25 cellular contexts compared by ENCODE assay signal in genomic region chr7:12661581-12661980, GRCh38.
"Had no signal": no experiment of that assay in that cellular context is flagged by ENCODE, and none has a peak within 500 bp of the region (broad histone marks: within the 10 kb centered on the region; RNA-seq: fewer than 3 reads in every experiment).

No MANE protein-coding gene starts in this region.

- H3K4me3 ChIP-seq: body of pancreas, MG63, SK-N-MC had no signal

- H3K27ac ChIP-seq: body of pancreas, SK-N-MC had no signal

- DNase-seq: activated CD4-positive, alpha-beta T cell treated with anti-CD3 and anti-CD28 coated beads for 4 hours; activated CD8-positive, alpha-beta memory T cell treated with anti-CD3 and anti-CD28 coated beads, Interleukin-2, amount 50 U/mL, for 4 hours; activated CD8-positive, alpha-beta T cell treated with anti-CD3 and anti-CD28 coated beads for 36 hours; activated gamma-delta T cell treated with Interleukin-2 at 50 U/mL for 16 hours; activated naive CD4-positive, alpha-beta T cell treated with anti-CD3 and anti-CD28 coated beads, Interleukin-2, amount 10 ng/mL, durations not matched to agents 7 days and 5 days; activated naive CD8-positive, alpha-beta T cell treated with anti-CD3 and anti-CD28 coated beads for 36 hours; activated T-cell treated with anti-CD3 and anti-CD28 coated beads, Interleukin-2, amount 50 U/mL, for 72 hours; anterior cingulate cortex; body of pancreas; MG63; MV-4-11; NCI-H1092 treated with DMSO at 0.1 percent for 48 hours; NCI-H1417 treated with DMSO at 0.1 percent for 48 hours; NCI-H1694; NCI-H2029; NCI-H510A treated with DMSO at 0.1 percent for 48 hours; NCI-H69; NK-92 treated with Interleukin-12 subunit alpha and Interleukin-12 subunit beta, amount 100 ng/mL, for 24 hours; OCI-M1; SHP77 treated with DMSO at 0.1 percent for 48 hours had no signal

- H3K4me1 ChIP-seq: body of pancreas had no signal

- H3K27me3 ChIP-seq: body of pancreas, MG63 had no signal

- H3K4me3 Mint-ChIP-seq: activated CD8-positive, alpha-beta T cell treated with anti-CD3 and anti-CD28 coated beads for 36 hours; activated naive CD4-positive, alpha-beta T cell treated with anti-CD3 and anti-CD28 coated beads, Interleukin-2, amount 10 ng/mL, durations not matched to agents 7 days and 5 days; activated naive CD8-positive, alpha-beta T cell treated with anti-CD3 and anti-CD28 coated beads for 36 hours; activated T-cell treated with anti-CD3 and anti-CD28 coated beads, Interleukin-2, amount 50 U/mL, for 72 hours; central memory CD8-positive, alpha-beta T cell; T-helper 1 cell treated with Interleukin-12 subunit alpha and Interleukin-12 subunit beta and Interleukin-4 antibody, amounts not matched to agents 30 μg/mL and 1 μg/mL, for 36 hours had no signal

- H3K27ac Mint-ChIP-seq: activated CD8-positive, alpha-beta T cell treated with anti-CD3 and anti-CD28 coated beads for 36 hours; activated naive CD4-positive, alpha-beta T cell treated with anti-CD3 and anti-CD28 coated beads, Interleukin-2, amount 10 ng/mL, durations not matched to agents 7 days and 5 days; activated naive CD8-positive, alpha-beta T cell treated with anti-CD3 and anti-CD28 coated beads for 36 hours; activated T-cell treated with anti-CD3 and anti-CD28 coated beads, Interleukin-2, amount 50 U/mL, for 72 hours; activated T-helper 2 cell treated with anti-CD3 and anti-CD28 coated beads, Interferon-gamma antibody, Interleukin-2, Interleukin-4, amounts not matched to agents 10 μg/mL and 5 μg/mL and 100 μg/mL, durations not matched to agents 14 hours and 24 hours and 36 hours; T-helper 1 cell treated with Interleukin-12 subunit alpha and Interleukin-12 subunit beta and Interleukin-4 antibody, amounts not matched to agents 30 μg/mL and 1 μg/mL, for 36 hours had no signal

- H3K4me1 Mint-ChIP-seq: activated naive CD4-positive, alpha-beta T cell treated with anti-CD3 and anti-CD28 coated beads, Interleukin-2, amount 10 ng/mL, durations not matched to agents 7 days and 5 days; activated naive CD8-positive, alpha-beta T cell treated with anti-CD3 and anti-CD28 coated beads for 36 hours; central memory CD8-positive, alpha-beta T cell had no signal

- H3K9me3 ChIP-seq: body of pancreas, MG63 had no signal

- H3K27me3 Mint-ChIP-seq: activated naive CD4-positive, alpha-beta T cell treated with anti-CD3 and anti-CD28 coated beads, Interleukin-2, amount 10 ng/mL, durations not matched to agents 7 days and 5 days; activated naive CD8-positive, alpha-beta T cell treated with anti-CD3 and anti-CD28 coated beads for 36 hours; central memory CD8-positive, alpha-beta T cell had no signal

- H3K36me3 ChIP-seq: MG63 had no signal

- H3K9me3 Mint-ChIP-seq: activated CD8-positive, alpha-beta T cell treated with anti-CD3 and anti-CD28 coated beads for 36 hours; activated naive CD4-positive, alpha-beta T cell treated with anti-CD3 and anti-CD28 coated beads, Interleukin-2, amount 10 ng/mL, durations not matched to agents 7 days and 5 days; activated naive CD8-positive, alpha-beta T cell treated with anti-CD3 and anti-CD28 coated beads for 36 hours; activated T-cell treated with anti-CD3 and anti-CD28 coated beads, Interleukin-2, amount 50 U/mL, for 72 hours; activated T-helper 2 cell treated with anti-CD3 and anti-CD28 coated beads, Interferon-gamma antibody, Interleukin-2, Interleukin-4, amounts not matched to agents 10 μg/mL and 5 μg/mL and 100 μg/mL, durations not matched to agents 14 hours and 24 hours and 36 hours; central memory CD8-positive, alpha-beta T cell; T-helper 1 cell treated with Interleukin-12 subunit alpha and Interleukin-12 subunit beta and Interleukin-4 antibody, amounts not matched to agents 30 μg/mL and 1 μg/mL, for 36 hours had no signal

- ATAC-seq: activated CD4-positive, CD25-positive, alpha-beta regulatory T cell treated with anti-CD3 and anti-CD28 coated beads, Interleukin-2, amount 50 U/mL, for 24 hours; activated CD8-positive, alpha-beta T cell treated with anti-CD3 and anti-CD28 coated beads for 36 hours; activated T-cell treated with anti-CD3 and anti-CD28 coated beads, Interleukin-2, amount 50 U/mL, for 72 hours; body of pancreas had no signal

- H3K36me3 Mint-ChIP-seq: activated naive CD4-positive, alpha-beta T cell treated with anti-CD3 and anti-CD28 coated beads, Interleukin-2, amount 10 ng/mL, durations not matched to agents 7 days and 5 days; activated naive CD8-positive, alpha-beta T cell treated with anti-CD3 and anti-CD28 coated beads for 36 hours had no signal
